In the genomic region with DNA sequence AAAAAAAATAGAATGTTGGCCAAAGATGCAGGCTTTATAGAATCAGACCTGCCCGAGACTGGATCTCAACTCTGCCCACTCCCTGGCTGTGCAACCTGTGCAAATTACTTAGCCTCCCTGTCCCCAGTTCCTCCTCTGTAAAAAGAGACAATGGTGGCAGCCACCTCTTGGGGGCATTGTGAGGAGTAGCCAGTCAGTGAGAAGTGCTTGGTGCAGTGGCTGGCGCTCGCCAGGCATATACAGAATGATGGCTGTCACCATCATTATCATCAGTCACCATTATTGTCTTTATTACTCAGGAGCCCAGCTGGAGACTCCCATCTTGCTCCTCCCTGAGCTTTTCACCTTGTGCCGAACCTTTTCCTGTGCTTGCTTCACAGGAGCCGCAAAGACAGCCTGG, we compare ENCODE assay signal across 18 cellular contexts. TPM values are rescaled to one million over a fixed set of nuclear protein-coding genes. Genes with fewer than 3 reads are reported as not detected.
A peak's percentile ranks its signal among the peaks of the same experiment; 100 is the strongest.
DNase-seq lines count a peak whose midpoint lies in the region; ATAC-seq and TF ChIP-seq lines count a peak whose summit lies in the region.
"Had no signal": no experiment of that assay in that cellular context is flagged by ENCODE, and none has a peak within 500 bp of the region (broad histone marks: within the 10 kb centered on the region; RNA-seq: fewer than 3 reads in every experiment).

No MANE protein-coding gene starts in this region.

- no peaks in the 10 kb centered on the region for H3K27me3 Mint-ChIP-seq in endodermal cell (ENCODE audit: insufficient read depth)
- no peaks in the 10 kb centered on the region for H3K27me3 Mint-ChIP-seq in naive thymus-derived CD8-positive, alpha-beta T cell

- H3K4me1 ChIP-seq in cardiac muscle cell (ENCODE audit: low read depth) (peaks cover 60% of the 10 kb centered on the region), heart left ventricle (peaks cover 0 to 78% (median 55%) of the 10 kb centered on the region in 12 donors), endodermal cell (ENCODE audit: control insufficient read depth, insufficient read depth, low read length) (peaks cover 11% of the 10 kb centered on the region), aorta (ENCODE audit: control insufficient read depth in 1 of 2, insufficient read depth in 2 of 2, low read length in 2 of 2) (no peaks in the 10 kb centered on the region)

- H3K4me3 Mint-ChIP-seq in endodermal cell: no peak overlapping the region
- H3K4me3 Mint-ChIP-seq in naive thymus-derived CD8-positive, alpha-beta T cell: no peak overlapping the region
- no peak overlapping the region for H3K4me3 Mint-ChIP-seq in stimulated activated effector memory CD8-positive, alpha-beta T cell treated with anti-CD3 and anti-CD28 coated beads, Interleukin-12 subunit alpha, Interleukin-12 subunit beta, amount 100 ng/mL, for 72 hours
- H3K4me3 Mint-ChIP-seq: H9 had no signal

- H3K27ac Mint-ChIP-seq in endodermal cell: peak overlapping the region; percentile 71
- peak overlapping the region in 7 of 10 donors; percentile 9 to 78 (median 55) for H3K27ac Mint-ChIP-seq in naive thymus-derived CD8-positive, alpha-beta T cell
- H3K27ac Mint-ChIP-seq in stimulated activated effector memory CD8-positive, alpha-beta T cell treated with anti-CD3 and anti-CD28 coated beads, Interleukin-12 subunit alpha, Interleukin-12 subunit beta, amount 100 ng/mL, for 72 hours: peak overlapping the region; percentile 40

- intact Hi-C loops in heart left ventricle (cut with DNase I): no loop called here
- intact Hi-C loops in aorta (cut with DNase I): no loop called here

- TF ChIP-seq POLR2A in heart left ventricle (IDR thresholded peaks at IDR 0.05): no peak

- TF ChIP-seq CTCF in cardiac muscle cell (IDR thresholded peaks at IDR 0.05; ENCODE audit: low read depth, low read length) (no peak), heart left ventricle (IDR thresholded peaks at IDR 0.05) (no peak), endodermal cell (conservative IDR thresholded peaks at IDR 0.05) (no peak)

- no peak for ATAC-seq in heart left ventricle
- no peak for ATAC-seq in naive thymus-derived CD8-positive, alpha-beta T cell
- no peak for ATAC-seq in stimulated activated effector memory CD8-positive, alpha-beta T cell treated with anti-CD3 and anti-CD28 coated beads, Interleukin-12 subunit alpha, Interleukin-12 subunit beta, amount 100 ng/mL, for 72 hours
- no peak for ATAC-seq in aorta (ENCODE audit: low FRiP score)

- peaks cover 27% of the 10 kb centered on the region for H3K4me1 Mint-ChIP-seq in endodermal cell
- H3K4me1 Mint-ChIP-seq in naive thymus-derived CD8-positive, alpha-beta T cell: peaks cover 14 to 43% (median 37%) of the 10 kb centered on the region in 4 donors
- H3K4me1 Mint-ChIP-seq in stimulated activated effector memory CD8-positive, alpha-beta T cell treated with anti-CD3 and anti-CD28 coated beads, Interleukin-12 subunit alpha, Interleukin-12 subunit beta, amount 100 ng/mL, for 72 hours: peaks cover 23% of the 10 kb centered on the region

- H3K9me3 ChIP-seq in cardiac muscle cell (ENCODE audit: low read depth) (no peaks in the 10 kb centered on the region), heart left ventricle (no peaks in the 10 kb centered on the region), endodermal cell (ENCODE audit: control insufficient read depth, low read length) (no peaks in the 10 kb centered on the region), aorta (ENCODE audit: control insufficient read depth, low read length) (no peaks in the 10 kb centered on the region)
- H3K9me3 ChIP-seq: BLaER1 had no signal

- H3K36me3 Mint-ChIP-seq in endodermal cell (ENCODE audit: low read depth): peaks cover 11% of the 10 kb centered on the region
- peaks cover 0 to 25% (median 11%) of the 10 kb centered on the region in 3 donors for H3K36me3 Mint-ChIP-seq in naive thymus-derived CD8-positive, alpha-beta T cell
- peaks cover 7% of the 10 kb centered on the region for H3K36me3 Mint-ChIP-seq in stimulated activated effector memory CD8-positive, alpha-beta T cell treated with anti-CD3 and anti-CD28 coated beads, Interleukin-12 subunit alpha, Interleukin-12 subunit beta, amount 100 ng/mL, for 72 hours

- 95 to 99% (median 97%) methylated on average over 5 of the region's 5 CpGs for WGBS in heart left ventricle, 4 donors
- WGBS in endodermal cell (ENCODE audit: insufficient coverage in 1 of 2, insufficient read length in 1 of 2), 2 experiments: 90 to 96% methylated on average over 3 to 5 of the region's 5 CpGs
- 97 to 100% methylated on average over 5 of the region's 5 CpGs for WGBS in aorta, 2 donors

- DNase-seq in cardiac muscle cell (ENCODE audit: low read depth in 1 of 2, low spot score in 1 of 2): no peak
- DNase-seq in heart left ventricle: no peak
- DNase-seq in endodermal cell: no peak
- no peak for DNase-seq in naive thymus-derived CD8-positive, alpha-beta T cell
- DNase-seq in stimulated activated effector memory CD8-positive, alpha-beta T cell treated with anti-CD3 and anti-CD28 coated beads, Interleukin-12 subunit alpha, Interleukin-12 subunit beta, amount 100 ng/mL, for 72 hours (ENCODE audit: low spot score in 2 of 2): no peak
- DNase-seq in NCI-H2171 (lab: John Stamatoyannopoulos, UW): no peak
- DNase-seq in retina: no peak
- no peak for DNase-seq in aorta
- DNase-seq: DMS 273 treated with DMSO at 0.1 percent for 48 hours, GDM1, IMR-90, NCI-H1105, NCI-H1694 treated with DMSO at 0.1 percent for 48 hours, NCI-H345, NCI-H526 treated with DMSO at 0.1 percent for 48 hours had no signal

- H3K9me3 Mint-ChIP-seq in endodermal cell: no peaks in the 10 kb centered on the region
- no peaks in the 10 kb centered on the region for H3K9me3 Mint-ChIP-seq in naive thymus-derived CD8-positive, alpha-beta T cell
- no peaks in the 10 kb centered on the region for H3K9me3 Mint-ChIP-seq in stimulated activated effector memory CD8-positive, alpha-beta T cell treated with anti-CD3 and anti-CD28 coated beads, Interleukin-12 subunit alpha, Interleukin-12 subunit beta, amount 100 ng/mL, for 72 hours
- H3K9me3 Mint-ChIP-seq: H9 had no signal

- H3K27ac ChIP-seq in cardiac muscle cell (peak overlapping the region; percentile 98), heart left ventricle (peak overlapping the region in 3 of 12 donors; percentile 35 to 56 (median 49)), endodermal cell (ENCODE audit: low read depth, low read length) (no peak overlapping the region), aorta (ENCODE audit: low read depth in 1 of 2, low read length in 2 of 2) (no peak overlapping the region)
- H3K27ac ChIP-seq: BLaER1 had no signal

- H3K27me3 ChIP-seq in cardiac muscle cell (no peaks in the 10 kb centered on the region), heart left ventricle (no peaks in the 10 kb centered on the region), endodermal cell (ENCODE audit: control insufficient read depth, insufficient read depth, low read length, poor library complexity, severe bottlenecking) (no peaks in the 10 kb centered on the region), aorta (ENCODE audit: control insufficient read depth in 1 of 2, insufficient read depth in 2 of 2, low read length in 1 of 2) (no peaks in the 10 kb centered on the region)
- H3K27me3 ChIP-seq: BLaER1 had no signal

- H3K36me3 ChIP-seq in cardiac muscle cell (no peaks in the 10 kb centered on the region), heart left ventricle (peaks cover 0 to 37% (median 15%) of the 10 kb centered on the region in 9 donors), endodermal cell (ENCODE audit: control insufficient read depth, insufficient read depth, low read length) (peaks cover 26% of the 10 kb centered on the region), aorta (ENCODE audit: control insufficient read depth in 1 of 2, insufficient read depth in 2 of 2, low read length in 1 of 2) (no peaks in the 10 kb centered on the region)

- POLR2A ChIA-PET in naive thymus-derived CD8-positive, alpha-beta T cell (lab: Charles Lee): no interaction called here

- H3K9ac ChIP-seq in endodermal cell (ENCODE audit: extremely low read depth, low read length, poor library complexity, severe bottlenecking): no peak overlapping the region
- H3K9ac ChIP-seq: BLaER1 had no signal

- H3K4me3 ChIP-seq in cardiac muscle cell: no peak overlapping the region
- no peak overlapping the region for H3K4me3 ChIP-seq in heart left ventricle
- no peak overlapping the region for H3K4me3 ChIP-seq in endodermal cell (ENCODE audit: low read length)
- no peak overlapping the region for H3K4me3 ChIP-seq in aorta (ENCODE audit: low read length in 2 of 2)
- H3K4me3 ChIP-seq: BLaER1, GM12878 had no signal

RNA-seq across cellular contexts. Expression of gene TRIM8, which starts 29.4 kb away (rescaled TPM):
- total RNA-seq in cardiac muscle cell: 100 and 130 TPM in 2 replicates
- polyA plus RNA-seq in cardiac muscle cell: 59.8 and 65.6 TPM in 2 replicates
- total RNA-seq in heart left ventricle: 100 to 1,000 TPM in 6 of 9 donors, 10 to 100 TPM in 3; 91.5 to 225 (median 107) TPM
- polyA plus RNA-seq in heart left ventricle: 10 to 100 TPM; 38.9 to 94.6 TPM
- 10 to 100 TPM; 27.7 to 32.7 TPM for total RNA-seq in endodermal cell
- 55.6 TPM for polyA plus RNA-seq in endodermal cell (2013, experiment 1 of 2)
- polyA plus RNA-seq in endodermal cell (2013, experiment 2 of 2): 46.3 TPM
- 10 to 100 TPM; 61.4 to 67.3 TPM for total RNA-seq in naive thymus-derived CD8-positive, alpha-beta T cell
- 10 to 100 TPM; 27.5 to 53.2 (median 34.7) TPM for polyA plus RNA-seq in naive thymus-derived CD8-positive, alpha-beta T cell
- total RNA-seq in aorta: 100 to 1,000 TPM; 126 to 189 TPM
- polyA plus RNA-seq in aorta: 10 to 100 TPM; 40.6 to 72.4 TPM
